27 cellular contexts compared by ENCODE assay signal in the genomic region with DNA sequence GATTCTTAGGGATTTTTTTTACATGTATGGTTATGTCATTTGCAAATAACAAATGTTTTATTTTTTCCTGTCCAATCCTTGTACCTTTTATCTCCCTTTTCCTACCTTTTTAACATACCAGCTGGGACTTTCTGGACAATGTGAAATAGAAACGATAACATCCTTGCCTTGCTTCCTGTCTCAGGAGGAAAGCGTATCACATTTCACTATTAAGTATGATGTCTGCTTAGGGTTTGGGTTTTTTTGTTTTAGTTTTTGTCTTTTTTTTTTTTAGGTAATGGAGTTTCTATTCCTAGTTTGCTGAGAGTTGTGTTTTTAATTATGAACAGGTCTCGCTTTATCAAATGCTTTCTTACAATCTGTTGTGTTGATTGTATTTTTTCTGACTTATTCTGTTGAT.
"Had no signal": no experiment of that assay in that cellular context is flagged by ENCODE, and none has a peak within 500 bp of the region (broad histone marks: within the 10 kb centered on the region; RNA-seq: fewer than 3 reads in every experiment).

No MANE protein-coding gene starts in this region.

- H3K27me3 ChIP-seq: gastroesophageal sphincter, heart left ventricle, transverse colon had no signal

- H3K36me3 ChIP-seq: gastroesophageal sphincter, lower lobe of right lung, transverse colon, WERI-Rb-1 had no signal

- H3K27me3 Mint-ChIP-seq: activated CD4-positive, alpha-beta T cell treated with anti-CD3 and anti-CD28 coated beads, Interleukin-2, amount 10 ng/mL, durations not matched to agents 7 days and 5 days; activated CD8-positive, alpha-beta T cell treated with anti-CD3 and anti-CD28 coated beads for 36 hours; dendritic cell treated with granulocyte-macrophage colony-stimulating factor and Interleukin-4, amounts not matched to agents 40 ng/mL and 50 ng/mL, for 4 days had no signal

- H3K27ac Mint-ChIP-seq: activated CD4-positive, alpha-beta T cell treated with anti-CD3 and anti-CD28 coated beads, Interleukin-2, amount 10 ng/mL, durations not matched to agents 7 days and 5 days; activated CD8-positive, alpha-beta memory T cell treated with anti-CD3 and anti-CD28 coated beads, Interleukin-2, amount 10 ng/mL, durations not matched to agents 7 days and 5 days; activated CD8-positive, alpha-beta T cell treated with anti-CD3 and anti-CD28 coated beads for 36 hours; activated naive CD8-positive, alpha-beta T cell treated with anti-CD3 and anti-CD28 coated beads, Interleukin-2, amount 50 U/mL, for 24 hours; activated T-helper 1 cell treated with anti-CD3 and anti-CD28 coated beads, Interleukin-12 subunit alpha, Interleukin-12 subunit beta, Interleukin-2, Interleukin-4 antibody, amounts not matched to agents 30 ng/mL and 10 ng/mL and 1 ng/mL, durations not matched to agents 14 hours and 24 hours and 36 hours; dendritic cell treated with granulocyte-macrophage colony-stimulating factor and Interleukin-4, amounts not matched to agents 40 ng/mL and 50 ng/mL, for 4 days; effector memory CD8-positive, alpha-beta T cell; naive B cell; stimulated activated naive B cell treated with anti-CD40 and anti-IgM and Interleukin-4, amounts not matched to agents 10 μg/mL and 1 μg/mL and 100 μg/mL, for 72 hours had no signal

- H3K4me3 ChIP-seq: gastroesophageal sphincter, heart left ventricle, lower lobe of right lung, transverse colon had no signal

- H3K4me1 ChIP-seq: gastroesophageal sphincter, lower lobe of right lung, transverse colon had no signal

- H3K9me3 Mint-ChIP-seq: activated CD8-positive, alpha-beta T cell treated with anti-CD3 and anti-CD28 coated beads for 36 hours; activated naive CD8-positive, alpha-beta T cell treated with anti-CD3 and anti-CD28 coated beads, Interleukin-2, amount 50 U/mL, for 24 hours; activated T-helper 1 cell treated with anti-CD3 and anti-CD28 coated beads, Interleukin-12 subunit alpha, Interleukin-12 subunit beta, Interleukin-2, Interleukin-4 antibody, amounts not matched to agents 30 ng/mL and 10 ng/mL and 1 ng/mL, durations not matched to agents 14 hours and 24 hours and 36 hours; dendritic cell treated with granulocyte-macrophage colony-stimulating factor and Interleukin-4, amounts not matched to agents 40 ng/mL and 50 ng/mL, for 4 days; effector memory CD8-positive, alpha-beta T cell had no signal

- H3K4me3 Mint-ChIP-seq: activated CD4-positive, alpha-beta T cell treated with anti-CD3 and anti-CD28 coated beads, Interleukin-2, amount 10 ng/mL, durations not matched to agents 7 days and 5 days; activated CD8-positive, alpha-beta memory T cell treated with anti-CD3 and anti-CD28 coated beads, Interleukin-2, amount 10 ng/mL, durations not matched to agents 7 days and 5 days; activated CD8-positive, alpha-beta T cell treated with anti-CD3 and anti-CD28 coated beads for 36 hours; activated naive CD8-positive, alpha-beta T cell treated with anti-CD3 and anti-CD28 coated beads, Interleukin-2, amount 50 U/mL, for 24 hours; activated T-helper 1 cell treated with anti-CD3 and anti-CD28 coated beads, Interleukin-12 subunit alpha, Interleukin-12 subunit beta, Interleukin-2, Interleukin-4 antibody, amounts not matched to agents 30 ng/mL and 10 ng/mL and 1 ng/mL, durations not matched to agents 14 hours and 24 hours and 36 hours; brain; dendritic cell treated with granulocyte-macrophage colony-stimulating factor and Interleukin-4, amounts not matched to agents 40 ng/mL and 50 ng/mL, for 4 days; effector memory CD8-positive, alpha-beta T cell; naive B cell; neural crest cell; stimulated activated naive B cell treated with anti-CD40 and anti-IgM and Interleukin-4, amounts not matched to agents 10 μg/mL and 1 μg/mL and 100 μg/mL, for 72 hours had no signal

- H3K27ac ChIP-seq: epithelial cell of prostate, gastroesophageal sphincter, lower lobe of right lung, transverse colon, WERI-Rb-1 had no signal

- H3K4me1 Mint-ChIP-seq: activated CD4-positive, alpha-beta T cell treated with anti-CD3 and anti-CD28 coated beads, Interleukin-2, amount 10 ng/mL, durations not matched to agents 7 days and 5 days; activated CD8-positive, alpha-beta memory T cell treated with anti-CD3 and anti-CD28 coated beads, Interleukin-2, amount 10 ng/mL, durations not matched to agents 7 days and 5 days; activated naive CD8-positive, alpha-beta T cell treated with anti-CD3 and anti-CD28 coated beads, Interleukin-2, amount 50 U/mL, for 24 hours had no signal

- ATAC-seq: activated CD8-positive, alpha-beta memory T cell treated with anti-CD3 and anti-CD28 coated beads, Interleukin-2, amount 10 ng/mL, durations not matched to agents 7 days and 5 days; activated CD8-positive, alpha-beta T cell treated with anti-CD3 and anti-CD28 coated beads for 36 hours; activated naive CD8-positive, alpha-beta T cell treated with anti-CD3 and anti-CD28 coated beads, Interleukin-2, amount 50 U/mL, for 24 hours; effector memory CD8-positive, alpha-beta T cell; gastroesophageal sphincter; left cardiac atrium; lower lobe of right lung; stimulated activated naive B cell treated with anti-CD40 and anti-IgM and Interleukin-4, amounts not matched to agents 10 μg/mL and 1 μg/mL and 100 μg/mL, for 72 hours had no signal

- H3K36me3 Mint-ChIP-seq: activated CD8-positive, alpha-beta memory T cell treated with anti-CD3 and anti-CD28 coated beads, Interleukin-2, amount 10 ng/mL, durations not matched to agents 7 days and 5 days; brain had no signal

- DNase-seq: activated CD4-positive, alpha-beta T cell treated with anti-CD3 and anti-CD28 coated beads, Interleukin-2, amount 10 ng/mL, durations not matched to agents 7 days and 5 days; activated CD4-positive, CD25-positive, alpha-beta regulatory T cell treated with anti-CD3 and anti-CD28 coated beads, Interleukin-2, amount 50 U/mL, for 72 hours; activated CD8-positive, alpha-beta T cell treated with anti-CD3 and anti-CD28 coated beads for 36 hours; activated gamma-delta T cell; activated naive CD4-positive, alpha-beta T cell treated with anti-CD3 and anti-CD28 coated beads, Interleukin-2, amount 50 U/mL, for 16 hours; activated naive CD8-positive, alpha-beta T cell treated with anti-CD3 and anti-CD28 coated beads, Interleukin-2, amount 50 U/mL, for 24 hours; activated T-cell treated with anti-CD3 and anti-CD28 coated beads for 4 hours; effector memory CD8-positive, alpha-beta T cell; heart left ventricle; islet precursor cell; left cardiac atrium; lower lobe of right lung; mesendoderm; naive B cell; occipital lobe; retina; stimulated activated CD4-positive, alpha-beta T cell treated with anti-CD3 and anti-CD28 coated beads, Interleukin-2, amount 100 ng/mL, for 48 hours; stimulated activated naive B cell treated with anti-CD40 and anti-IgM and Interleukin-4, amounts not matched to agents 10 μg/mL and 1 μg/mL and 100 μg/mL, for 72 hours; transverse colon; WERI-Rb-1 had no signal
